11 cellular contexts compared by ENCODE assay signal in the genomic region with DNA sequence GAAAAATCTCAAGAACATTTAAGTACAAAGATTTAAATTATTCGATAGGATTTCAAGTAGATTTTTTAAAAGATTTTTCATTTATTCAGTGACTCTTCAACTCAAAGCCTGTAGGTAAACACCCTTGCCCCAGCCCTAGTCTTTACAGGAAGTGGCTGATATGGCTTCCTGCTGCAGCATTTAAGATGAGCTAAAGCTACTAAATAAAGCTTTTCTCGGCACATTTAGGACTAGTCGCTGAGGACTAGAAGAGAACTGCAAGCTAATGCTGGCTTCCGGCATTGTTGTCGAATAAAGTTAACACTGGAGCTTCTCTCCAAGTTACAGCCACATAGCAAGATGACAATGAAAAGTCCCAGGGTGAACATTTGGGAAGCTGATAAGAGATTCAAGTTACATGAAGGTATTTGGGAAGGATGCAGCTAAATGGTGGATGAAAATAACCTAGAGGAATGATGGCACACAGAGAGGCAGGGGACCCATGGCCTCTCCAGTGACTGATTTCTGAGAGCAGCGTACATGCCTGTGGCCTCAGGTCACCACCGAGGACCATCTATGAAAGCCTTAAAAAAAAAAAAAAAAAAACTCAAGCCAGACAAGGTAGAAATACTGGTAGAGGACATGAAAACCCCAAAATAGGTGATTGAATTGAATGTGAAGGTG.
DNase-seq lines count a peak whose midpoint lies in the region; ATAC-seq and TF ChIP-seq lines count a peak whose summit lies in the region.
"Had no signal": no experiment of that assay in that cellular context is flagged by ENCODE, and none has a peak within 500 bp of the region (broad histone marks: within the 10 kb centered on the region; RNA-seq: fewer than 3 reads in every experiment).

No MANE protein-coding gene starts in this region.

- H3K4me3 ChIP-seq in lower lobe of right lung (no peak overlapping the region), WERI-Rb-1 (ENCODE audit: low read depth, low read length) (no peak overlapping the region)

- peak; percentile 35 for DNase-seq in GDM1 (lab: John Stamatoyannopoulos, UW)
- DNase-seq in T-helper 2 cell treated with Interferon-gamma antibody and Interleukin-4, amounts not matched to agents 5 μg/mL and 100 μg/mL, for 36 hours (ENCODE audit: low spot score): no peak
- DNase-seq in lower lobe of right lung: no peak
- DNase-seq in COLO829 (ENCODE audit: low spot score): no peak
- DNase-seq in WERI-Rb-1: no peak
- no peak for DNase-seq in COLO668 (lab: John Stamatoyannopoulos, UW; ENCODE audit: unreplicated experiment)
- DNase-seq in NCI-H510A (lab: John Stamatoyannopoulos, UW): no peak
- DNase-seq: effector CD8-positive, alpha-beta T cell; H7; KG1 had no signal

- H3K36me3 ChIP-seq in lower lobe of right lung: no peaks in the 10 kb centered on the region
- peaks cover 9% of the 10 kb centered on the region for H3K36me3 ChIP-seq in WERI-Rb-1

- H3K27ac Mint-ChIP-seq in T-helper 2 cell treated with Interferon-gamma antibody and Interleukin-4, amounts not matched to agents 5 μg/mL and 100 μg/mL, for 36 hours: peak overlapping the region; percentile 95

- peak; percentile 38 for ATAC-seq in GM21786 (IDR thresholded peaks at IDR 0.05; ENCODE audit: unreplicated experiment)
- ATAC-seq in lower lobe of right lung: peak; percentile 57 to 71

- no peaks in the 10 kb centered on the region for H3K27me3 ChIP-seq in lower lobe of right lung (ENCODE audit: low read depth)
- H3K27me3 ChIP-seq in WERI-Rb-1 (ENCODE audit: insufficient read depth, low read depth, severe bottlenecking): no peaks in the 10 kb centered on the region

- peak overlapping the region; percentile 71 for H3K4me3 Mint-ChIP-seq in T-helper 2 cell treated with Interferon-gamma antibody and Interleukin-4, amounts not matched to agents 5 μg/mL and 100 μg/mL, for 36 hours

- H3K4me1 ChIP-seq in lower lobe of right lung: no peaks in the 10 kb centered on the region

- H3K4me1 Mint-ChIP-seq in T-helper 2 cell treated with Interferon-gamma antibody and Interleukin-4, amounts not matched to agents 5 μg/mL and 100 μg/mL, for 36 hours (ENCODE audit: low read depth): peaks cover 47% of the 10 kb centered on the region

- H3K27me3 Mint-ChIP-seq in T-helper 2 cell treated with Interferon-gamma antibody and Interleukin-4, amounts not matched to agents 5 μg/mL and 100 μg/mL, for 36 hours (ENCODE audit: low read depth): peaks cover 4% of the 10 kb centered on the region

- peaks cover 16% of the 10 kb centered on the region for H3K36me3 Mint-ChIP-seq in T-helper 2 cell treated with Interferon-gamma antibody and Interleukin-4, amounts not matched to agents 5 μg/mL and 100 μg/mL, for 36 hours (ENCODE audit: low read depth)

- H3K27ac ChIP-seq in lower lobe of right lung (no peak overlapping the region), WERI-Rb-1 (no peak overlapping the region)

- intact Hi-C loops in lower lobe of right lung (cut with DNase I): no loop called here

- H3K9me3 Mint-ChIP-seq in T-helper 2 cell treated with Interferon-gamma antibody and Interleukin-4, amounts not matched to agents 5 μg/mL and 100 μg/mL, for 36 hours: peaks cover 27% of the 10 kb centered on the region

- TF ChIP-seq CTCF in lower lobe of right lung (IDR thresholded peaks at IDR 0.05) (no peak), WERI-Rb-1 (IDR thresholded peaks at IDR 0.05; ENCODE audit: low read depth, low read length) (no peak)

- H3K9me3 ChIP-seq in lower lobe of right lung (no peaks in the 10 kb centered on the region), WERI-Rb-1 (ENCODE audit: severe bottlenecking) (peaks cover 5% of the 10 kb centered on the region)
